21 cellular contexts compared by ENCODE assay signal in genomic region chr7:121558288-121558687, GRCh38.
DNase-seq lines count a peak whose midpoint lies in the region; TF ChIP-seq lines count a peak whose summit lies in the region.
"Had no signal": no experiment of that assay in that cellular context is flagged by ENCODE, and none has a peak within 500 bp of the region (broad histone marks: within the 10 kb centered on the region; RNA-seq: fewer than 3 reads in every experiment).

No MANE protein-coding gene starts in this region.

- no peaks in the 10 kb centered on the region for H3K27me3 Mint-ChIP-seq in neural crest cell (ENCODE audit: low read depth)

- in situ Hi-C loops in GM13976 (cut with MboI; ENCODE audit: low sequenced_read_pairs, unreplicated experiment): no loop called here

- no peak overlapping the region for H3K4me3 ChIP-seq in WERI-Rb-1 (ENCODE audit: low read depth, low read length)
- H3K4me3 ChIP-seq: heart left ventricle, upper lobe of right lung had no signal

- H3K9me3 ChIP-seq in WERI-Rb-1 (ENCODE audit: severe bottlenecking): no peaks in the 10 kb centered on the region
- H3K9me3 ChIP-seq: heart left ventricle, upper lobe of right lung had no signal

- H3K9me3 Mint-ChIP-seq in neural crest cell: no peaks in the 10 kb centered on the region
- H3K9me3 Mint-ChIP-seq: immature natural killer cell had no signal

- no peak overlapping the region for H3K4me3 Mint-ChIP-seq in neural crest cell
- H3K4me3 Mint-ChIP-seq: immature natural killer cell had no signal

- TF ChIP-seq CTCF in WERI-Rb-1 (IDR thresholded peaks at IDR 0.05; ENCODE audit: low read depth, low read length) (0 out of 2 replicates have a peak, but pooled peaks have one; percentile 9), neural crest cell (conservative IDR thresholded peaks at IDR 0.05) (no peak), GM13976 (IDR thresholded peaks at IDR 0.05; ENCODE audit: borderline replicate concordance, control extremely low read depth, extremely low read depth, insufficient read depth, missing control alignments) (no peak)

- H3K27ac Mint-ChIP-seq in neural crest cell (ENCODE audit: unreplicated experiment): no peak overlapping the region
- H3K27ac Mint-ChIP-seq: immature natural killer cell had no signal

- H3K27ac ChIP-seq in WERI-Rb-1: no peak overlapping the region
- H3K27ac ChIP-seq: heart left ventricle, upper lobe of right lung had no signal

- peaks cover 10% of the 10 kb centered on the region for H3K4me1 Mint-ChIP-seq in neural crest cell
- H3K4me1 Mint-ChIP-seq: immature natural killer cell had no signal

- DNase-seq in DMS 273 (lab: John Stamatoyannopoulos, UW; ENCODE audit: unreplicated experiment) (peak; percentile 15), DMS 273 treated with DMSO at 0.1 percent for 48 hours (lab: John Stamatoyannopoulos, UW) (no peak), NCI-H146 (lab: John Stamatoyannopoulos, UW) (peak; percentile 44), WERI-Rb-1 (no peak), neural crest cell (ENCODE audit: low read depth, low spot score) (peak; percentile 7), ureter (ENCODE audit: low spot score) (no peak), middle frontal gyrus (ENCODE audit: extremely low spot score, low spot score) (no peak), GM13976 (ENCODE audit: low spot score) (no peak)
- DNase-seq: activated CD8-positive, alpha-beta memory T cell treated with anti-CD3 and anti-CD28 coated beads, Interleukin-2, amount 50 U/mL, for 48 hours; activated naive CD4-positive, alpha-beta T cell; amniotic stem cell; Calu3; heart left ventricle; immature natural killer cell; KG1; MV-4-11; NCI-H2029 treated with DMSO at 0.1 percent for 48 hours; NCI-H510A treated with DMSO at 0.1 percent for 48 hours; occipital lobe; stimulated activated CD8-positive, alpha-beta memory T cell treated with anti-CD3 and anti-CD28 coated beads, Interleukin-4, amount 100 ng/mL, for 48 hours; upper lobe of right lung had no signal

- no peaks in the 10 kb centered on the region for H3K36me3 ChIP-seq in WERI-Rb-1
- H3K36me3 ChIP-seq: heart left ventricle, upper lobe of right lung had no signal

- H3K36me3 Mint-ChIP-seq in neural crest cell (ENCODE audit: low read depth): no peaks in the 10 kb centered on the region
- H3K36me3 Mint-ChIP-seq: immature natural killer cell had no signal

- no peaks in the 10 kb centered on the region for H3K27me3 ChIP-seq in WERI-Rb-1 (ENCODE audit: insufficient read depth, low read depth, severe bottlenecking)
- H3K27me3 ChIP-seq: heart left ventricle, upper lobe of right lung had no signal

Comparison
In these comparisons a context has a peak if more than half of its experiments do, and no peak if none do; other contexts are left out.
1. DNase-seq: peak in DMS 273 (single experiment), NCI-H146 (single experiment) and neural crest cell (single experiment); none in DMS 273 treated with DMSO at 0.1 percent for 48 hours (single experiment), WERI-Rb-1 (single experiment), ureter (single experiment), middle frontal gyrus (single experiment) and GM13976 (single experiment).